In the genomic region with DNA sequence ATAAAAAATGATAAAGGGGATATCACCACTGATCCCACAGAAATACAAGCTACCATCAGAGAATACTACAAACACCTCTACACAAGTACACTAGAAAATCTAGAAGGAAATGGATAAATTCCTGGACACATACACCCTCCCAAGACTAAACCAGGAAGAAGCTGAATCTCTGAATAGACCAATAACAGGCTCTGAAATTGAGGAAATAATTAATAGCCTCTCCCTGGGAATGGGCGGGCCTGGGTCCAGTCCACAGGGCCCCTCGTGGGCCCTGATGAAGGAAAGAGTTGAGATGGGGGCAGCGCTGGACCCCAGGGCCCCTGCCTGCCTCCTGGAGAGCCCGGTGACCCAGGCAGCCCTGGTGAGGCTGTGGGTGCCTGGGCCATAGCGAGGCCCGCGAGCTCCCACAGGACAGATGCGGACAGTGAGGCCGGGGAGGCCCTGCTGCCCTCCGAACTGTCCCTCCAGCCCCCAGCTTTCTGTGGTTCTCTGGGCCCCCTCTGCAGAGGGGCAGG, we compare ENCODE assay signal across 8 cellular contexts.
DNase-seq lines count a peak whose midpoint lies in the region; ATAC-seq and TF ChIP-seq lines count a peak whose summit lies in the region.
"Not testable (repeated sequence)": the region's sequence is repeated elsewhere in the genome, so short reads cannot be mapped to it uniquely, and the experiment has no call there.

No MANE protein-coding gene starts in this region.

- POLR2A ChIA-PET in MCF 10A (lab: Yijun Ruan, JAX): interaction anchor here (0.9 to 2.1 kb wide), 5 partner anchors 8 to 1339 kb away, joined by 3 to 10 read pairs (median 4); a partner anchor contains a TSS

- not testable (repeated sequence) for H3K9me3 ChIP-seq in GM23248 (ENCODE audit: low read depth); heart right ventricle; thoracic aorta

- H3K9ac ChIP-seq in GM23248: peak overlapping the region; percentile 88

- H3K4me3 Mint-ChIP-seq in T-helper 1 cell treated with Interleukin-12 subunit alpha and Interleukin-12 subunit beta and Interleukin-4 antibody, amounts not matched to agents 30 μg/mL and 1 μg/mL, for 36 hours: peak overlapping the region; percentile 86
- peak overlapping the region; percentile 80 for H3K4me3 Mint-ChIP-seq in MCF 10A (ENCODE audit: unreplicated experiment)
- peak overlapping the region; percentile 70 for H3K4me3 Mint-ChIP-seq in natural killer cell

- in situ Hi-C loops in GM23248 (cut with MboI): not testable (repeated sequence)

- not testable (repeated sequence) for H3K9me2 ChIP-seq in GM23248 (ENCODE audit: insufficient read depth)

- H3K4me3 ChIP-seq in GM23248 (peak overlapping the region; percentile 86), heart right ventricle (peak overlapping the region; percentile 23 to 81 (median 66)), thoracic aorta (peak overlapping the region; percentile 93)

- H3K36me3 Mint-ChIP-seq in T-helper 1 cell treated with Interleukin-12 subunit alpha and Interleukin-12 subunit beta and Interleukin-4 antibody, amounts not matched to agents 30 μg/mL and 1 μg/mL, for 36 hours (ENCODE audit: low read depth); MCF 10A (ENCODE audit: insufficient read depth, unreplicated experiment); natural killer cell: not testable (repeated sequence)

- H3K4me2 ChIP-seq in GM23248 (ENCODE audit: unreplicated experiment): peak overlapping the region; percentile 76

- peak overlapping the region; percentile 4 for H3K27ac Mint-ChIP-seq in T-helper 1 cell treated with Interleukin-12 subunit alpha and Interleukin-12 subunit beta and Interleukin-4 antibody, amounts not matched to agents 30 μg/mL and 1 μg/mL, for 36 hours
- peak overlapping the region; percentile 63 for H3K27ac Mint-ChIP-seq in MCF 10A (ENCODE audit: low read depth, unreplicated experiment)
- H3K27ac Mint-ChIP-seq in natural killer cell: peak overlapping the region in 1 of 2 donors; percentile 71

- H3K79me2 ChIP-seq in GM23248 (ENCODE audit: insufficient read depth): peaks cover 28% of the 10 kb centered on the region

- H3K4me1 Mint-ChIP-seq in T-helper 1 cell treated with Interleukin-12 subunit alpha and Interleukin-12 subunit beta and Interleukin-4 antibody, amounts not matched to agents 30 μg/mL and 1 μg/mL, for 36 hours (ENCODE audit: low read depth): peaks cover 28% of the 10 kb centered on the region
- H3K4me1 Mint-ChIP-seq in MCF 10A (ENCODE audit: insufficient read depth, unreplicated experiment) (peaks cover 27% of the 10 kb centered on the region), natural killer cell (peaks cover 35 to 41% of the 10 kb centered on the region in 2 donors)

- DNase-seq in GM03348 (ENCODE audit: low spot score) (peak; percentile 31), GM23248 (peak; percentile 32), heart right ventricle (peak in 1 of 2 donors; percentile 16)
- not testable (repeated sequence) for DNase-seq in MCF 10A (ENCODE audit: unreplicated experiment); natural killer cell; thoracic aorta (ENCODE audit: low spot score)

- WGBS in GM23248 (ENCODE audit: low coverage in 1 of 2, low lambda C conversion rate in 2 of 2, missing lambda C conversion rate in 2 of 2), 2 experiments: 22 to 26% methylated on average over 9 to 10 of the region's 10 CpGs
- 33 to 37% methylated on average over 9 to 10 of the region's 10 CpGs for WGBS in heart right ventricle, 2 donors

- not testable (repeated sequence) for TF ChIP-seq CTCF in MCF 10A (IDR thresholded peaks at IDR 0.05; ENCODE audit: unreplicated experiment); heart right ventricle (IDR thresholded peaks at IDR 0.05); natural killer cell (IDR thresholded peaks at IDR 0.05); thoracic aorta (IDR thresholded peaks at IDR 0.05)

- intact Hi-C loops in MCF 10A (cut with micrococcal nuclease); natural killer cell (cut with micrococcal nuclease): not testable (repeated sequence)
- intact Hi-C loops in heart right ventricle (cut with DNase I): loop anchor here in 1 of 10 donors (5.0 kb wide), 1 partner anchor 121 kb away; no protein-coding TSS in a partner anchor

- H3K4me1 ChIP-seq in GM23248 (ENCODE audit: insufficient read depth) (peaks cover 30% of the 10 kb centered on the region), heart right ventricle (peaks cover 0 to 19% (median 9%) of the 10 kb centered on the region in 9 donors)
- H3K4me1 ChIP-seq in thoracic aorta (ENCODE audit: control insufficient read depth in 1 of 2, low read depth in 2 of 2): not testable (repeated sequence)

- not testable (repeated sequence) for H3K36me3 ChIP-seq in GM23248 (ENCODE audit: low read depth); heart right ventricle; thoracic aorta

- H3K27me3 ChIP-seq in GM23248 (replicated peaks; ENCODE audit: insufficient read depth); heart right ventricle; thoracic aorta (replicated peaks; ENCODE audit: insufficient read depth): not testable (repeated sequence)

- peaks cover 18% of the 10 kb centered on the region for H3K27me3 Mint-ChIP-seq in T-helper 1 cell treated with Interleukin-12 subunit alpha and Interleukin-12 subunit beta and Interleukin-4 antibody, amounts not matched to agents 30 μg/mL and 1 μg/mL, for 36 hours (ENCODE audit: low read depth)
- H3K27me3 Mint-ChIP-seq in MCF 10A (ENCODE audit: insufficient read depth, unreplicated experiment): peaks cover 13% of the 10 kb centered on the region
- peaks cover 7 to 15% of the 10 kb centered on the region in 2 donors for H3K27me3 Mint-ChIP-seq in natural killer cell (ENCODE audit: low read depth in 2 of 2)

- H3K9me3 Mint-ChIP-seq in T-helper 1 cell treated with Interleukin-12 subunit alpha and Interleukin-12 subunit beta and Interleukin-4 antibody, amounts not matched to agents 30 μg/mL and 1 μg/mL, for 36 hours; MCF 10A (ENCODE audit: unreplicated experiment); natural killer cell: not testable (repeated sequence)

- BruUV-seq in MCF 10A (replicated peaks; lab: Mats Ljungman, UMichigan): not testable (repeated sequence)

- H3K27ac ChIP-seq in GM23248 (peak overlapping the region; percentile 75), heart right ventricle (peak overlapping the region; percentile 38 to 93 (median 76)), thoracic aorta (peak overlapping the region; percentile 81 to 89)

- ATAC-seq in HG03460 (IDR thresholded peaks at IDR 0.05; ENCODE audit: unreplicated experiment) (peak; percentile 2), heart right ventricle (peak; percentile 44 to 79 (median 64)), natural killer cell (peak in 1 of 3 donors; percentile 18), thoracic aorta (ENCODE audit: insufficient number of reproducible peaks, low FRiP score, low read depth) (peak; percentile 12)

- not testable (repeated sequence) for H4K20me1 ChIP-seq in GM23248 (ENCODE audit: insufficient read depth)

- CTCF ChIA-PET in MCF 10A (lab: Yijun Ruan, JAX): interaction anchor here (1.2 to 2.6 kb wide), 6 partner anchors 9 to 189 kb away, joined by 3 to 36 read pairs (median 11); a partner anchor contains a TSS

- peak overlapping the region; percentile 84 for H2AFZ ChIP-seq in GM23248

- H3F3A ChIP-seq in GM23248 (ENCODE audit: insufficient read depth): peaks cover 28% of the 10 kb centered on the region
